ENCODE assay signal across 1 cellular context in genomic region chr1:43011020-43011419, GRCh38.
TF ChIP-seq lines count a peak whose summit lies in the region.

No MANE protein-coding gene starts in this region.

TF ChIP-seq in K562, 482 proteins besides CTCF, POLR2A, EP300 and RAD21 (continued from another document and continues in another):
- TF ChIP-seq, protein P1, sequence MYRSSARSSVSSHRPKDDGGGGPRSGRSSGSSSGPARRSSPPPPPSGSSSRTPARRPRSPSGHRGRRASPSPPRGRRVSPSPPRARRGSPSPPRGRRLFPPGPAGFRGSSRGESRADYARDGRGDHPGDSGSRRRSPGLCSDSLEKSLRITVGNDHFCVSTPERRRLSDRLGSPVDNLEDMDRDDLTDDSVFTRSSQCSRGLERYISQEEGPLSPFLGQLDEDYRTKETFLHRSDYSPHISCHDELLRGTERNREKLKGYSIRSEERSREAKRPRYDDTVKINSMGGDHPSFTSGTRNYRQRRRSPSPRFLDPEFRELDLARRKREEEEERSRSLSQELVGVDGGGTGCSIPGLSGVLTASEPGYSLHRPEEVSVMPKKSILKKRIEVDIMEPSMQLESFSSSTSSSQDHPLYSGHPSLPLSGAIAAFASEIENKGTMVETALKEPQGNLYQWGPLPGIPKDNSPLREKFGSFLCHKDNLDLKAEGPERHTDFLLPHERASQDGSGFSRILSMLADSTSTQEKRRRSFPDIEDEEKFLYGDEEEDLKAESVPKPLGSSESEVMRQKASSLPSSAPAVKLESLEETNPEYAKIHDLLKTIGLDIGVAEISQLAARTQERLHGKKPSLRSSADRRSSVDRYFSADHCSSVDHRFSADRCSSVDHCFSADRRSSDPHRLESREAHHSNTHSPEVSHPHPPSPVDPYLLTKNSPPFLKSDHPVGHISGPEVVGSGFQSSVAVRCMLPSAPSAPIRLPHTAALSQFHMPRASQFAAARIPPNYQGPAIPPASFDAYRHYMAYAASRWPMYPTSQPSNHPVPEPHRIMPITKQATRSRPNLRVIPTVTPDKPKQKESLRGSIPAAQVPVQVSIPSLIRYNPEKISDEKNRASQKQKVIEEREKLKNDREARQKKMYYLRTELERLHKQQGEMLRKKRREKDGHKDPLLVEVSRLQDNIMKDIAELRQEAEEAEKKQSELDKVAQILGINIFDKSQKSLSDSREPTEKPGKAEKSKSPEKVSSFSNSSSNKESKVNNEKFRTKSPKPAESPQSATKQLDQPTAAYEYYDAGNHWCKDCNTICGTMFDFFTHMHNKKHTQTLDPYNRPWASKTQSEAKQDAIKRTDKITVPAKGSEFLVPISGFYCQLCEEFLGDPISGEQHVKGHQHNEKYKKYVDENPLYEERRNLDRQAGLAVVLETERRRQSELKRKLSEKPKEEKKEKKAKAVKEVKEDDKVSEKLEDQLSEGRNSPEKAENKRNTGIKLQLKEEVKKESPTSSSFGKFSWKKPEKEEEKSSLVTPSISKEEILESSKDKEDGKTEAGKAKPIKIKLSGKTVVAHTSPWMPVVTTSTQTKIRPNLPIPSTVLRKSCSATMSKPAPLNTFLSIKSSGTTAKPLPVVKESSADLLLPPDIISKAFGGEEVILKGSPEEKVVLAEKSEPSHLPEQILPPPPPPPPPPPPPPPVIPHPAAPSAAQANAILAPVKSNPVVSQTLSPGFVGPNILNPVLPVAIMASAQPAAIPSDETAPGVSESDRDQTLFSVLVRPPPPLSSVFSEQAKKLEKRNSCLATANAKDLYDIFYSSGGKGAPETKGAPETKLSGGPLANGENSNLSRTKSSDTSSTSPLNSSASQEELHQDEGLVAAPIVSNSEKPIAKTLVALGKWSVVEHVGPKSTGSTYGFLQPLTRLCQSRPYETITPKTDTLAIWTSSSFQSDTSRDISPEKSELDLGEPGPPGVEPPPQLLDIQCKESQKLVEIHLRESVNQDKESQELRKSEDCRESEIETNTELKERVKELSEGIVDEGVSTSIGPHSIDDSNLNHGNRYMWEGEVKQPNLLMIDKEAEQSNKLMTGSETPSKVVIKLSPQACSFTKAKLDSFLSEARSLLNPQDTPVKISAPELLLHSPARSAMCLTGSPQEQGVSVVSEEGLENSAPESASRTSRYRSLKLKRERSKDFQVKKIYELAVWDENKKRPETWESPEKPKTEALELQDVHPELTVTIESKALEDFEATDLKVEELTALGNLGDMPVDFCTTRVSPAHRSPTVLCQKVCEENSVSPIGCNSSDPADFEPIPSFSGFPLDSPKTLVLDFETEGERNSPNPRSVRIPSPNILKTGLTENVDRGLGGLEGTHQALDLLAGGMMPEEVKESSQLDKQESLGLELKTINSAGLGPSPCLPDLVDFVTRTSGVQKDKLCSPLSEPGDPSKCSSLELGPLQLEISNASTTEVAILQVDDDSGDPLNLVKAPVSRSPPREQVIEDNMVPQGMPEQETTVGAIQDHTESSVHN (IDR thresholded peaks at IDR 0.05; ENCODE audit: borderline replicate concordance in 1 of 2, low read depth in 1 of 2), result no peak
- TF ChIP-seq NFE2 (IDR thresholded peaks at IDR 0.05; ENCODE audit: low read depth) (no peak), ZNF354B (CRISPR knock-in tag; IDR thresholded peaks at IDR 0.05) (no peak), SMARCB1 (IDR thresholded peaks at IDR 0.05; ENCODE audit: insufficient read length, low read depth) (no peak), CBX5 (IDR thresholded peaks at IDR 0.05; ENCODE audit: borderline replicate concordance, low read depth) (no peak), SRF (CRISPR knock-in tag; IDR thresholded peaks at IDR 0.05) (no peak), ZSCAN32 (CRISPR knock-in tag; IDR thresholded peaks at IDR 0.05) (no peak), ZNF77 (CRISPR knock-in tag; IDR thresholded peaks at IDR 0.05) (no peak), NR0B1 (IDR thresholded peaks at IDR 0.05; ENCODE audit: partially characterized antibody) (no peak), GATA2 (CRISPR knock-in tag; IDR thresholded peaks at IDR 0.05) (no peak), MECOM (CRISPR knock-in tag; IDR thresholded peaks at IDR 0.05) (peak; percentile 71; the same call in 1 of the 2 replicates), U2AF1 (optimal IDR thresholded peaks at IDR 0.05; ENCODE audit: low read depth, low read length) (no peak), ERF (CRISPR knock-in tag; IDR thresholded peaks at IDR 0.05) (no peak), LEF1 (IDR thresholded peaks at IDR 0.05) (no peak), GATAD2A (IDR thresholded peaks at IDR 0.05) (0 out of 2 replicates have a peak, but pooled peaks have one; percentile 25), CSDE1 (IDR thresholded peaks at IDR 0.05) (0 out of 4 replicates have a peak, but pooled peaks of 1 of the 2 experiments have one; percentile 17), DMBX1 (CRISPR knock-in tag; IDR thresholded peaks at IDR 0.05; ENCODE audit: borderline replicate concordance) (no peak), SUPT5H (IDR thresholded peaks at IDR 0.05) (no peak), HLTF (IDR thresholded peaks at IDR 0.05) (no peak), CREB3L1 (IDR thresholded peaks at IDR 0.05; ENCODE audit: borderline replicate concordance, low read depth) (no peak), NR1H2 (CRISPR knock-in tag; IDR thresholded peaks at IDR 0.05) (no peak), ZBTB1 (CRISPR knock-in tag; IDR thresholded peaks at IDR 0.05; ENCODE audit: borderline replicate concordance, low read depth) (no peak), ZNF551 (CRISPR knock-in tag; IDR thresholded peaks at IDR 0.05) (no peak), CEBPB (tag; IDR thresholded peaks at IDR 0.05) (peak; percentile 59; the same call in 1 of the 2 replicates), ARID1B (IDR thresholded peaks at IDR 0.05) (peak; percentile 77), PATZ1 (CRISPR knock-in tag; IDR thresholded peaks at IDR 0.05; ENCODE audit: borderline replicate concordance) (no peak), BACH1 (tag; IDR thresholded peaks at IDR 0.05) (no peak), CBX8 (IDR thresholded peaks at IDR 0.05; ENCODE audit: borderline replicate concordance, extremely low read depth, low read depth, low read length, poor library complexity, severe bottlenecking) (no peak), ELK1 (CRISPR knock-in tag; IDR thresholded peaks at IDR 0.05) (no peak), FOXA3 (CRISPR knock-in tag; conservative IDR thresholded peaks at IDR 0.05 in 1 of 2, IDR thresholded peaks at IDR 0.05 in 1 of 2) (no peak), SNIP1 (IDR thresholded peaks at IDR 0.05; ENCODE audit: low read depth) (no peak), CREBBP (IDR thresholded peaks at IDR 0.05; ENCODE audit: low read depth, low read length) (no peak), TSC22D4 (tag; IDR thresholded peaks at IDR 0.05) (no peak), ELK3 (CRISPR knock-in tag; IDR thresholded peaks at IDR 0.05) (no peak), HSF4 (CRISPR knock-in tag; IDR thresholded peaks at IDR 0.05; ENCODE audit: borderline replicate concordance) (no peak), CBX1 (IDR thresholded peaks at IDR 0.05; ENCODE audit: low read depth) (no peak), FOXP1 (CRISPR knock-in tag; IDR thresholded peaks at IDR 0.05) (no peak), HNRNPLL (IDR thresholded peaks at IDR 0.05; ENCODE audit: low read depth, low read length, poor library complexity, severe bottlenecking) (no peak), SNRNP70 (optimal IDR thresholded peaks at IDR 0.05; ENCODE audit: low read depth, low read length) (no peak), XRCC4 (IDR thresholded peaks at IDR 0.05; ENCODE audit: extremely low read depth, insufficient read depth, insufficient read length) (no peak), POLR2AphosphoS5 (IDR thresholded peaks at IDR 0.05; ENCODE audit: control insufficient read depth, insufficient read depth, low read depth, low read length) (no peak), ZNF707 (CRISPR knock-in tag; conservative IDR thresholded peaks at IDR 0.05) (no peak), CHD1 (IDR thresholded peaks at IDR 0.05; ENCODE audit: low read length) (no peak), CCAR2 (IDR thresholded peaks at IDR 0.05; ENCODE audit: low read depth, low read length) (no peak), CAMTA2 (CRISPR knock-in tag; conservative IDR thresholded peaks at IDR 0.05) (no peak), SRSF1 (IDR thresholded peaks at IDR 0.05; ENCODE audit: low read depth, low read length) (no peak), NEUROD1 (IDR thresholded peaks at IDR 0.05; ENCODE audit: borderline replicate concordance, low read depth, low read length, partially characterized antibody) (no peak)
- TF ChIP-seq, protein P2, sequence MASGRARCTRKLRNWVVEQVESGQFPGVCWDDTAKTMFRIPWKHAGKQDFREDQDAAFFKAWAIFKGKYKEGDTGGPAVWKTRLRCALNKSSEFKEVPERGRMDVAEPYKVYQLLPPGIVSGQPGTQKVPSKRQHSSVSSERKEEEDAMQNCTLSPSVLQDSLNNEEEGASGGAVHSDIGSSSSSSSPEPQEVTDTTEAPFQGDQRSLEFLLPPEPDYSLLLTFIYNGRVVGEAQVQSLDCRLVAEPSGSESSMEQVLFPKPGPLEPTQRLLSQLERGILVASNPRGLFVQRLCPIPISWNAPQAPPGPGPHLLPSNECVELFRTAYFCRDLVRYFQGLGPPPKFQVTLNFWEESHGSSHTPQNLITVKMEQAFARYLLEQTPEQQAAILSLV (tag; IDR thresholded peaks at IDR 0.05), result no peak
- TF ChIP-seq, protein P3, sequence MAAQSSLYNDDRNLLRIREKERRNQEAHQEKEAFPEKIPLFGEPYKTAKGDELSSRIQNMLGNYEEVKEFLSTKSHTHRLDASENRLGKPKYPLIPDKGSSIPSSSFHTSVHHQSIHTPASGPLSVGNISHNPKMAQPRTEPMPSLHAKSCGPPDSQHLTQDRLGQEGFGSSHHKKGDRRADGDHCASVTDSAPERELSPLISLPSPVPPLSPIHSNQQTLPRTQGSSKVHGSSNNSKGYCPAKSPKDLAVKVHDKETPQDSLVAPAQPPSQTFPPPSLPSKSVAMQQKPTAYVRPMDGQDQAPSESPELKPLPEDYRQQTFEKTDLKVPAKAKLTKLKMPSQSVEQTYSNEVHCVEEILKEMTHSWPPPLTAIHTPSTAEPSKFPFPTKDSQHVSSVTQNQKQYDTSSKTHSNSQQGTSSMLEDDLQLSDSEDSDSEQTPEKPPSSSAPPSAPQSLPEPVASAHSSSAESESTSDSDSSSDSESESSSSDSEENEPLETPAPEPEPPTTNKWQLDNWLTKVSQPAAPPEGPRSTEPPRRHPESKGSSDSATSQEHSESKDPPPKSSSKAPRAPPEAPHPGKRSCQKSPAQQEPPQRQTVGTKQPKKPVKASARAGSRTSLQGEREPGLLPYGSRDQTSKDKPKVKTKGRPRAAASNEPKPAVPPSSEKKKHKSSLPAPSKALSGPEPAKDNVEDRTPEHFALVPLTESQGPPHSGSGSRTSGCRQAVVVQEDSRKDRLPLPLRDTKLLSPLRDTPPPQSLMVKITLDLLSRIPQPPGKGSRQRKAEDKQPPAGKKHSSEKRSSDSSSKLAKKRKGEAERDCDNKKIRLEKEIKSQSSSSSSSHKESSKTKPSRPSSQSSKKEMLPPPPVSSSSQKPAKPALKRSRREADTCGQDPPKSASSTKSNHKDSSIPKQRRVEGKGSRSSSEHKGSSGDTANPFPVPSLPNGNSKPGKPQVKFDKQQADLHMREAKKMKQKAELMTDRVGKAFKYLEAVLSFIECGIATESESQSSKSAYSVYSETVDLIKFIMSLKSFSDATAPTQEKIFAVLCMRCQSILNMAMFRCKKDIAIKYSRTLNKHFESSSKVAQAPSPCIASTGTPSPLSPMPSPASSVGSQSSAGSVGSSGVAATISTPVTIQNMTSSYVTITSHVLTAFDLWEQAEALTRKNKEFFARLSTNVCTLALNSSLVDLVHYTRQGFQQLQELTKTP (IDR thresholded peaks at IDR 0.05; ENCODE audit: low read depth in 1 of 2, partially characterized antibody in 2 of 2), result no peak
